ENCODE assay signal across 11 cellular contexts in genomic region chr3:182325213-182325941, GRCh38.
DNase-seq lines count a peak whose midpoint lies in the region; ATAC-seq and TF ChIP-seq lines count a peak whose summit lies in the region.
"Had no signal": no experiment of that assay in that cellular context is flagged by ENCODE, and none has a peak within 500 bp of the region (broad histone marks: within the 10 kb centered on the region; RNA-seq: fewer than 3 reads in every experiment).

No MANE protein-coding gene starts in this region.

- H3K36me3 Mint-ChIP-seq in type B pancreatic cell = peaks cover under 1% of the 10 kb centered on the region
- H3K36me3 Mint-ChIP-seq: memory B cell had no signal

- ATAC-seq in HG03097 (IDR thresholded peaks at IDR 0.05; ENCODE audit: low FRiP score, unreplicated experiment) = peak; percentile 88
- no peak for ATAC-seq in HG03521 (IDR thresholded peaks at IDR 0.05; ENCODE audit: unreplicated experiment)
- ATAC-seq: body of pancreas had no signal

- TF ChIP-seq CTCF in RWPE1 (conservative IDR thresholded peaks at IDR 0.05; ENCODE audit: low read depth) = no peak
- TF ChIP-seq CTCF in type B pancreatic cell (conservative IDR thresholded peaks at IDR 0.05) = no peak

- no peak overlapping the region for H3K27ac Mint-ChIP-seq in type B pancreatic cell
- H3K27ac Mint-ChIP-seq: memory B cell had no signal

- CTCF ChIA-PET in RWPE1 (lab: Yijun Ruan, JAX) = interaction anchor here (0.8 kb wide), 1 partner anchor 18 kb away, joined by 4 read pairs; no protein-coding TSS in a partner anchor

- peaks cover 1% of the 10 kb centered on the region for H3K9me3 Mint-ChIP-seq in type B pancreatic cell

- H3K27ac ChIP-seq in RWPE1 = no peak overlapping the region
- H3K27ac ChIP-seq: body of pancreas had no signal

- H3K4me1 Mint-ChIP-seq in type B pancreatic cell (ENCODE audit: unreplicated experiment) = peaks cover 21% of the 10 kb centered on the region
- H3K4me1 Mint-ChIP-seq: memory B cell had no signal

- POLR2A ChIA-PET in RWPE1 (lab: Yijun Ruan, JAX; ENCODE audit: low non-redundant PET) = no interaction called here

- DNase-seq in NOMO-1 treated with DMSO at 0.1 percent for 48 hours (lab: John Stamatoyannopoulos, UW; ENCODE audit: unreplicated experiment) (peak; percentile 7), NOMO-1 treated with dmso at 0.1 percent for 144 hours (lab: John Stamatoyannopoulos, UW; ENCODE audit: unreplicated experiment) (no peak), RWPE1 (ENCODE audit: low spot score) (peak; percentile 34), type B pancreatic cell (ENCODE audit: extremely low spot score, unreplicated experiment) (no peak), NCI-H1092 (lab: John Stamatoyannopoulos, UW) (no peak)
- no peak for DNase-seq in effector CD4-positive, alpha-beta T cell
- DNase-seq: activated CD4-positive, CD25-positive, alpha-beta regulatory T cell treated with anti-CD3 and anti-CD28 coated beads, Interleukin-2, amount 50 U/mL, for 72 hours; body of pancreas had no signal

- H3K4me3 Mint-ChIP-seq in type B pancreatic cell = peak overlapping the region; percentile 20
- H3K4me3 Mint-ChIP-seq: memory B cell had no signal

- H3K27me3 Mint-ChIP-seq in type B pancreatic cell = no peaks in the 10 kb centered on the region

Comparison
In these comparisons a context has a peak if more than half of its experiments do, and no peak if none do; other contexts are left out.
1. DNase-seq: peak in NOMO-1 treated with DMSO at 0.1 percent for 48 hours (single experiment) and RWPE1 (single experiment); none in NOMO-1 treated with dmso at 0.1 percent for 144 hours (single experiment), type B pancreatic cell (single experiment), effector CD4-positive, alpha-beta T cell (single experiment) and NCI-H1092 (single experiment).